9 cellular contexts compared by ENCODE assay signal in the genomic region with DNA sequence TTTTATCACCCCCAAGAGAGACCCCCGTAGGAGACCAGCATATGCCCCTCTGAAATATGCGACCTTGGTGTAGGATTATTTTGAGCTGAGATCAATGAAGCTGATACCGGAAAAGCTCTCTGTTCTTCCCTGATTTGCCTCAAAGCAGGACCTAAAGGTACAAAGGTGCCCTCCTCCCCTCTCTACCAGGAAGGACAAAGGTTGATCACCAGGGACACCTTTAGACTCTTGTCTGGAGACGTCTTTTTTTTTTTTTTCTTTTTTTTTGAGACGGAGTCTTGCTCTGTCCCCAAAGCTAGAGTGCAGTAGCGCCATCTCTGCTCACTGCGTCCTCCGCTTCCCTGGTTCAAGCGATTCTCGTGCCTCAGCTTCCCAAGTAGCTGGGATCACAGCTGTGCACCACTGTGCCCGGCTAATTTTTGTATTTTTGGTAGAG. TPM values are rescaled to one million over a fixed set of nuclear protein-coding genes. Genes with fewer than 3 reads are reported as not detected.
DNase-seq lines count a peak whose midpoint lies in the region; ATAC-seq, FAIRE-seq and TF ChIP-seq lines count a peak whose summit lies in the region.
"Had no signal": no experiment of that assay in that cellular context is flagged by ENCODE, and none has a peak within 500 bp of the region (broad histone marks: within the 10 kb centered on the region; RNA-seq: fewer than 3 reads in every experiment).

No MANE protein-coding gene starts in this region.

- H3K4me1 Mint-ChIP-seq in Calu3 (ENCODE audit: low read depth, unreplicated experiment): peaks cover 9% of the 10 kb centered on the region

- BruUV-seq in Calu3 (replicated peaks; lab: Mats Ljungman, UMichigan) (no TSS peak), PC-3 (replicated peaks; lab: Mats Ljungman, UMichigan) (no TSS peak), endothelial cell of umbilical vein (replicated peaks; lab: Mats Ljungman, UMichigan) (no TSS peak)

- H3K27me3 ChIP-seq in PC-3 (ENCODE audit: low read length) (no peaks in the 10 kb centered on the region), endothelial cell of umbilical vein (ENCODE audit: control insufficient read depth in 2 of 2, insufficient read depth in 2 of 2, low read length in 2 of 2) (no peaks in the 10 kb centered on the region), parathyroid adenoma (ENCODE audit: control insufficient read depth, insufficient read depth, low read length) (no peaks in the 10 kb centered on the region)

- no peak for FAIRE-seq in endothelial cell of umbilical vein (lab: Jason Lieb, UNC)

- no peaks in the 10 kb centered on the region for H3F3A ChIP-seq in PC-3 (ENCODE audit: low read length, unreplicated experiment)

- no peaks in the 10 kb centered on the region for H4K20me1 ChIP-seq in PC-3 (ENCODE audit: low read length)
- no peaks in the 10 kb centered on the region for H4K20me1 ChIP-seq in endothelial cell of umbilical vein (replicated peaks; ENCODE audit: control insufficient read depth, extremely low read depth, insufficient read depth, low read length)

- H2AFZ ChIP-seq in PC-3 (ENCODE audit: low read length) (peak overlapping the region; percentile 96), endothelial cell of umbilical vein (ENCODE audit: low read depth, low read length) (peak overlapping the region; percentile 28), parathyroid adenoma (peak overlapping the region; percentile 96)

- H3K36me3 ChIP-seq in PC-3 (ENCODE audit: low read depth, low read length): no peaks in the 10 kb centered on the region
- H3K36me3 ChIP-seq in endothelial cell of umbilical vein (ENCODE audit: control insufficient read depth in 2 of 2, extremely low read depth in 1 of 2, insufficient read depth in 2 of 2, low read length in 2 of 2): no peaks in the 10 kb centered on the region
- H3K36me3 ChIP-seq in parathyroid adenoma (ENCODE audit: control insufficient read depth, insufficient read depth, low read length): no peaks in the 10 kb centered on the region
- H3K36me3 ChIP-seq: prostate gland had no signal

- CTCF ChIA-PET in Calu3 (lab: Charles Lee): interaction anchor here (0.6 kb wide), 2 partner anchors 32 to 471 kb away, joined by 3 to 4 read pairs; no protein-coding TSS in a partner anchor
- CTCF ChIA-PET in PC-3 (lab: Charles Lee): no interaction called here
- CTCF ChIA-PET in endothelial cell of umbilical vein (lab: Charles Lee): no interaction called here

- DNase-seq in Calu3 (no peak), PC-3 (no peak), endothelial cell of umbilical vein (ENCODE audit: low read depth, low spot score) (no peak), NCI-H2029 treated with DMSO at 0.1 percent for 48 hours (lab: John Stamatoyannopoulos, UW) (no peak), NCI-H526 (lab: John Stamatoyannopoulos, UW) (no peak)

- H3K9ac ChIP-seq in PC-3 (ENCODE audit: low read length): peak overlapping the region; percentile 81
- H3K9ac ChIP-seq in endothelial cell of umbilical vein (replicated peaks; ENCODE audit: extremely low read depth, insufficient read depth, low read length): no peak overlapping the region
- H3K9ac ChIP-seq in parathyroid adenoma: no peak overlapping the region

- H3K36me3 Mint-ChIP-seq in Calu3 (ENCODE audit: insufficient read depth, unreplicated experiment): peaks cover 21% of the 10 kb centered on the region

- dilution Hi-C loops in endothelial cell of umbilical vein (cut with MboI; ENCODE audit: extremely low pct_ligation_motif_present, low sequenced_read_pairs): no loop called here

- no peaks in the 10 kb centered on the region for H3K9me1 ChIP-seq in endothelial cell of umbilical vein (replicated peaks; ENCODE audit: control insufficient read depth, extremely low read depth, insufficient read depth, low read length)

- H3K27ac ChIP-seq in PC-3 (ENCODE audit: low read length) (no peak overlapping the region; the same call in 1 of the 2 replicates), endothelial cell of umbilical vein (ENCODE audit: insufficient read depth, low read depth, low read length) (no peak overlapping the region), parathyroid adenoma (no peak overlapping the region)

- peak overlapping the region; percentile 70 for H3K27ac Mint-ChIP-seq in Calu3 (ENCODE audit: unreplicated experiment)

- no peaks in the 10 kb centered on the region for H3K9me2 ChIP-seq in PC-3 (replicated peaks; ENCODE audit: low read length)

- TF ChIP-seq POLR2A in endothelial cell of umbilical vein (IDR thresholded peaks at IDR 0.05; ENCODE audit: low read depth, low read length): no peak

- H3K4me3 ChIP-seq in PC-3 (ENCODE audit: low read length): no peak overlapping the region
- H3K4me3 ChIP-seq in endothelial cell of umbilical vein (replicated peaks in 1 of 3; ENCODE audit: insufficient read depth in 1 of 3, low read depth in 1 of 3, low read length in 3 of 3): no peak overlapping the region
- H3K4me3 ChIP-seq in parathyroid adenoma (ENCODE audit: low read depth, low read length): no peak overlapping the region

- H3K79me2 ChIP-seq in PC-3 (ENCODE audit: low read length) (no peaks in the 10 kb centered on the region), endothelial cell of umbilical vein (ENCODE audit: control insufficient read depth, insufficient read depth, low read length) (no peaks in the 10 kb centered on the region), parathyroid adenoma (no peaks in the 10 kb centered on the region)

- H3K9me3 ChIP-seq in PC-3 (ENCODE audit: low read length) (no peaks in the 10 kb centered on the region), endothelial cell of umbilical vein (replicated peaks; ENCODE audit: control insufficient read depth, insufficient read depth, low read length) (no peaks in the 10 kb centered on the region), parathyroid adenoma (ENCODE audit: control insufficient read depth, low read length) (no peaks in the 10 kb centered on the region)
- H3K9me3 ChIP-seq: prostate gland had no signal

- H3K4me3 Mint-ChIP-seq in Calu3 (ENCODE audit: low read depth, unreplicated experiment): peak overlapping the region; percentile 60

- H3K9me3 Mint-ChIP-seq in Calu3 (ENCODE audit: low read depth, unreplicated experiment): no peaks in the 10 kb centered on the region

- ATAC-seq in PC-3 (no peak), GM19455 (IDR thresholded peaks at IDR 0.05; ENCODE audit: unreplicated experiment) (no peak), HG02870 (IDR thresholded peaks at IDR 0.05; ENCODE audit: unreplicated experiment) (no peak)

- intact Hi-C loops in Calu3 (cut with micrococcal nuclease; ENCODE audit: unreplicated experiment): no loop called here
- intact Hi-C loops in PC-3 (cut with micrococcal nuclease): loop anchor here (2.0 kb wide), 1 partner anchor 45 kb away; the partner anchor contains the start of gene PNPLA6
- intact Hi-C loops in endothelial cell of umbilical vein (cut with micrococcal nuclease): loop anchor here (2.0 to 5.0 kb wide), 2 partner anchors 33 to 45 kb away; partner anchors contain the start of genes MCOLN1 and PNPLA6

- TF ChIP-seq CTCF in Calu3 (IDR thresholded peaks at IDR 0.05; ENCODE audit: unreplicated experiment): no peak
- no peak for TF ChIP-seq CTCF in PC-3 (conservative IDR thresholded peaks at IDR 0.05; ENCODE audit: low read depth, low read length)
- TF ChIP-seq CTCF in endothelial cell of umbilical vein (IDR thresholded peaks at IDR 0.05; ENCODE audit: extremely low read depth in 1 of 2, insufficient read depth in 1 of 2, low read depth in 1 of 2, low read length in 2 of 2): no peak
- TF ChIP-seq CTCF in parathyroid adenoma (IDR thresholded peaks at IDR 0.05): no peak

- H3K27me3 Mint-ChIP-seq in Calu3 (ENCODE audit: unreplicated experiment): peaks cover 1% of the 10 kb centered on the region

- H3K4me2 ChIP-seq in PC-3 (ENCODE audit: low read length): peak overlapping the region; percentile 89
- H3K4me2 ChIP-seq in endothelial cell of umbilical vein (ENCODE audit: insufficient read depth, low read length): no peak overlapping the region
- H3K4me2 ChIP-seq in parathyroid adenoma (ENCODE audit: low read length): peak overlapping the region; percentile 66

- POLR2A ChIA-PET in PC-3 (lab: Charles Lee; ENCODE audit: unreplicated experiment): no interaction called here
- POLR2A ChIA-PET in endothelial cell of umbilical vein (lab: Charles Lee): no interaction called here

- H3K4me1 ChIP-seq in PC-3 (ENCODE audit: insufficient read depth, low read length) (peaks cover 9% of the 10 kb centered on the region), endothelial cell of umbilical vein (ENCODE audit: control insufficient read depth, extremely low read depth, insufficient read depth, low read length) (peaks cover 18% of the 10 kb centered on the region), parathyroid adenoma (peaks cover 11% of the 10 kb centered on the region)
- H3K4me1 ChIP-seq: prostate gland had no signal

RNA-seq across cellular contexts. Expression of gene PEX11G, which starts 0.8 kb away (rescaled TPM):
- total RNA-seq in Calu3 (2022): 1.3 and 3.4 TPM in 2 replicates
- 6.6 and 8.6 TPM in 2 replicates for total RNA-seq in PC-3 (2014; rRNA removed)
- total RNA-seq in endothelial cell of umbilical vein: 1.3 and 1.6 TPM in 2 replicates
- 1.9 and 2.4 TPM in 2 replicates for polyA plus RNA-seq in endothelial cell of umbilical vein
- polyA plus RNA-seq in endothelial cell of umbilical vein (2011; cell fraction: cytosol; rRNA removed): 1.0 and 1.8 TPM in 2 replicates
- 0.40 and 0.59 TPM in 2 replicates for polyA plus RNA-seq in endothelial cell of umbilical vein (2011; cell fraction: nucleus; rRNA removed)
- polyA plus RNA-seq in endothelial cell of umbilical vein (2012): 0.59 and 1.5 TPM in 2 replicates
- polyA minus RNA-seq in endothelial cell of umbilical vein: 0.44 and 1.5 TPM in 2 replicates
- polyA minus RNA-seq in endothelial cell of umbilical vein (2011; cell fraction: cytosol; rRNA and poly(A)+ RNA removed): 1.2 TPM
- not detected in 2 replicates for polyA minus RNA-seq in endothelial cell of umbilical vein (2011; cell fraction: nucleus; rRNA and poly(A)+ RNA removed)

RNA-seq across cellular contexts. Expression of gene ZNF358, which starts 26.3 kb away (rescaled TPM):
- total RNA-seq in Calu3 (2022) (22.6 and 23.8 TPM in 2 replicates), PC-3 (2014; rRNA removed) (41.6 and 53.4 TPM in 2 replicates), endothelial cell of umbilical vein (51.2 and 52.1 TPM in 2 replicates)
- 83.2 and 90.6 TPM in 2 replicates for polyA plus RNA-seq in endothelial cell of umbilical vein
- polyA plus RNA-seq in endothelial cell of umbilical vein (2011; cell fraction: cytosol; rRNA removed): 49.9 and 66.1 TPM in 2 replicates
- 19.7 and 22.3 TPM in 2 replicates for polyA plus RNA-seq in endothelial cell of umbilical vein (2011; cell fraction: nucleus; rRNA removed)
- polyA plus RNA-seq in endothelial cell of umbilical vein (2012): 41.0 and 45.0 TPM in 2 replicates
- 20.9 and 27.3 TPM in 2 replicates for polyA minus RNA-seq in endothelial cell of umbilical vein
- polyA minus RNA-seq in endothelial cell of umbilical vein (2011; cell fraction: cytosol; rRNA and poly(A)+ RNA removed): 18.3 TPM
- 7.5 and 12.5 TPM in 2 replicates for polyA minus RNA-seq in endothelial cell of umbilical vein (2011; cell fraction: nucleus; rRNA and poly(A)+ RNA removed)

RNA-seq across cellular contexts. Expression of gene MCOLN1, which starts 32.8 kb away (rescaled TPM):
- total RNA-seq in Calu3 (2022): 13.1 TPM in 2 replicates
- 10.2 and 22.9 TPM in 2 replicates for total RNA-seq in PC-3 (2014; rRNA removed)
- 23.0 and 26.9 TPM in 2 replicates for total RNA-seq in endothelial cell of umbilical vein
- polyA plus RNA-seq in endothelial cell of umbilical vein: 60.9 and 84.6 TPM in 2 replicates
- polyA plus RNA-seq in endothelial cell of umbilical vein (2011; cell fraction: cytosol; rRNA removed): 22.8 and 29.4 TPM in 2 replicates
- 67.0 and 81.1 TPM in 2 replicates for polyA plus RNA-seq in endothelial cell of umbilical vein (2011; cell fraction: nucleus; rRNA removed)
- polyA plus RNA-seq in endothelial cell of umbilical vein (2012): 24.1 and 24.6 TPM in 2 replicates
- 40.6 and 63.5 TPM in 2 replicates for polyA minus RNA-seq in endothelial cell of umbilical vein
- 19.8 TPM for polyA minus RNA-seq in endothelial cell of umbilical vein (2011; cell fraction: cytosol; rRNA and poly(A)+ RNA removed)
- polyA minus RNA-seq in endothelial cell of umbilical vein (2011; cell fraction: nucleus; rRNA and poly(A)+ RNA removed): 20.9 and 21.5 TPM in 2 replicates

RNA-seq across cellular contexts. Expression of gene PNPLA6, which starts 45.9 kb away (rescaled TPM):
- total RNA-seq in Calu3 (2022): 51.3 and 60.1 TPM in 2 replicates
- 217 and 291 TPM in 2 replicates for total RNA-seq in PC-3 (2014; rRNA removed)
- total RNA-seq in endothelial cell of umbilical vein: 163 and 164 TPM in 2 replicates
- 106 and 117 TPM in 2 replicates for polyA plus RNA-seq in endothelial cell of umbilical vein
- 52.1 and 73.6 TPM in 2 replicates for polyA plus RNA-seq in endothelial cell of umbilical vein (2011; cell fraction: cytosol; rRNA removed)
- polyA plus RNA-seq in endothelial cell of umbilical vein (2011; cell fraction: nucleus; rRNA removed): 201 and 245 TPM in 2 replicates
- polyA plus RNA-seq in endothelial cell of umbilical vein (2012): 88.8 and 135 TPM in 2 replicates
- 88.0 and 107 TPM in 2 replicates for polyA minus RNA-seq in endothelial cell of umbilical vein
- polyA minus RNA-seq in endothelial cell of umbilical vein (2011; cell fraction: cytosol; rRNA and poly(A)+ RNA removed): 38.6 TPM
- 62.7 and 125 TPM in 2 replicates for polyA minus RNA-seq in endothelial cell of umbilical vein (2011; cell fraction: nucleus; rRNA and poly(A)+ RNA removed)

Comparison
In these comparisons a context has a peak if more than half of its experiments do, and no peak if none do; other contexts are left out.
1. H2AFZ ChIP-seq: peak in every context shown above with its lines; median percentile 96 in PC-3; 96 in parathyroid adenoma; 28 in endothelial cell of umbilical vein.